ENCODE assay signal across 19 cellular contexts in genomic region chr13:111421216-111421615, GRCh38.
"Had no signal": no experiment of that assay in that cellular context is flagged by ENCODE, and none has a peak within 500 bp of the region (broad histone marks: within the 10 kb centered on the region; RNA-seq: fewer than 3 reads in every experiment).

No MANE protein-coding gene starts in this region.

- H3K27ac ChIP-seq: colonic mucosa, gastrocnemius medialis, heart right ventricle, left lung, lower lobe of right lung had no signal

- DNase-seq: colonic mucosa; cortex of kidney; effector CD8-positive, alpha-beta T cell; effector memory CD8-positive, alpha-beta T cell; foreskin fibroblast; foreskin melanocyte; gastrocnemius medialis; glutamatergic neuron; heart right ventricle; hippocampal formation; left cardiac atrium; left ventricle myocardium superior; lower lobe of right lung; mesenchymal stem cell; mucosa of descending colon had no signal

- ATAC-seq: effector memory CD8-positive, alpha-beta T cell; gastrocnemius medialis; left cardiac atrium; left lung; left ventricle myocardium superior; lower lobe of right lung; mucosa of descending colon had no signal

- H3K27me3 ChIP-seq: colonic mucosa had no signal

- H3K4me3 Mint-ChIP-seq: dendritic cell treated with granulocyte-macrophage colony-stimulating factor and Interleukin-4, amounts not matched to agents 40 ng/mL and 50 ng/mL, for 4 days; effector memory CD8-positive, alpha-beta T cell; mesothelial cell of epicardium had no signal

- H3K9me3 Mint-ChIP-seq: dendritic cell treated with granulocyte-macrophage colony-stimulating factor and Interleukin-4, amounts not matched to agents 40 ng/mL and 50 ng/mL, for 4 days; effector memory CD8-positive, alpha-beta T cell; mesothelial cell of epicardium had no signal

- H3K27me3 Mint-ChIP-seq: dendritic cell treated with granulocyte-macrophage colony-stimulating factor and Interleukin-4, amounts not matched to agents 40 ng/mL and 50 ng/mL, for 4 days had no signal

- H3K27ac Mint-ChIP-seq: dendritic cell treated with granulocyte-macrophage colony-stimulating factor and Interleukin-4, amounts not matched to agents 40 ng/mL and 50 ng/mL, for 4 days; effector memory CD8-positive, alpha-beta T cell; mesothelial cell of epicardium had no signal

- H3K36me3 ChIP-seq: colonic mucosa, esophagus muscularis mucosa, gastrocnemius medialis, heart right ventricle, left lung, lower lobe of right lung had no signal

- H3K4me1 ChIP-seq: colonic mucosa, esophagus muscularis mucosa, gastrocnemius medialis, heart right ventricle, left lung, lower lobe of right lung had no signal

- H3K9me3 ChIP-seq: colonic mucosa, esophagus muscularis mucosa, gastrocnemius medialis, heart right ventricle, left lung, lower lobe of right lung, mucosa of descending colon had no signal

- H3K4me3 ChIP-seq: colonic mucosa, esophagus muscularis mucosa, gastrocnemius medialis, heart right ventricle, left lung, lower lobe of right lung, mucosa of descending colon had no signal
